In genomic region chr6:99614430-99615161, GRCh38 we compare ENCODE assay signal across 1 cellular context.
A peak's percentile ranks its signal among the peaks of the same experiment; 100 is the strongest.
TF ChIP-seq lines count a peak whose summit lies in the region.

No MANE protein-coding gene starts in this region.

TF ChIP-seq in H1, 55 proteins besides CTCF, POLR2A, EP300 and RAD21 (continued from another document):
- TF ChIP-seq EGR1 (IDR thresholded peaks at IDR 0.05; ENCODE audit: borderline replicate concordance, low read depth, low read length): no peak
- TF ChIP-seq E2F6 (IDR thresholded peaks at IDR 0.05): peak; percentile 86
- TF ChIP-seq CTBP2 (IDR thresholded peaks at IDR 0.05; ENCODE audit: borderline replicate concordance, insufficient read depth, insufficient read length, low read length): no peak
- peak; percentile 98 for TF ChIP-seq SUZ12 (IDR thresholded peaks at IDR 0.05; ENCODE audit: low read length)
- no peak for TF ChIP-seq FOSL1 (IDR thresholded peaks at IDR 0.05; ENCODE audit: insufficient read depth, low read depth, low read length)
- TF ChIP-seq CBX8 (IDR thresholded peaks at IDR 0.05; ENCODE audit: borderline replicate concordance, low read depth, low read length): no peak
- no peak for TF ChIP-seq CEBPB (IDR thresholded peaks at IDR 0.05; ENCODE audit: low read depth, low read length)
- TF ChIP-seq NANOG (IDR thresholded peaks at IDR 0.05; ENCODE audit: insufficient read depth, low read depth, low read length, poor library complexity, severe bottlenecking): no peak
- TF ChIP-seq SRF (IDR thresholded peaks at IDR 0.05; ENCODE audit: low read depth, low read length): no peak
- TF ChIP-seq ATF2 (IDR thresholded peaks at IDR 0.05; ENCODE audit: low read length): no peak
- TF ChIP-seq CBX5 (IDR thresholded peaks at IDR 0.05; ENCODE audit: low read depth, low read length): no peak
- TF ChIP-seq SAP30 (IDR thresholded peaks at IDR 0.05; ENCODE audit: insufficient read depth, insufficient replicate concordance, low read length): no peak
- TF ChIP-seq SP1 (IDR thresholded peaks at IDR 0.05; ENCODE audit: low read depth, low read length): no peak
- TF ChIP-seq CREB1 (IDR thresholded peaks at IDR 0.05): no peak
- no peak for TF ChIP-seq CHD1 (IDR thresholded peaks at IDR 0.05; ENCODE audit: low read depth, low read length)
- TF ChIP-seq HDAC6 (IDR thresholded peaks at IDR 0.05; ENCODE audit: low read depth, low read length): no peak
- TF ChIP-seq RBBP5 (IDR thresholded peaks at IDR 0.05; ENCODE audit: borderline replicate concordance, low read depth, low read length): no peak
- TF ChIP-seq GABPA (IDR thresholded peaks at IDR 0.05; ENCODE audit: borderline replicate concordance, insufficient read depth, low read length): no peak
- TF ChIP-seq POLR2AphosphoS5 (IDR thresholded peaks at IDR 0.05; ENCODE audit: low read depth, low read length): no peak
- TF ChIP-seq MAX (IDR thresholded peaks at IDR 0.05): peak; percentile 33; the same call in 1 of the 2 replicates
- peak; percentile 47 for TF ChIP-seq ASH2L (IDR thresholded peaks at IDR 0.05; ENCODE audit: low read length)
- TF ChIP-seq YY1 (IDR thresholded peaks at IDR 0.05; ENCODE audit: low read depth, low read length): no peak
- TF ChIP-seq NRF1 (IDR thresholded peaks at IDR 0.05; ENCODE audit: low read depth, low read length): no peak
- TF ChIP-seq TEAD4 (IDR thresholded peaks at IDR 0.05; ENCODE audit: low read depth, low read length): no peak
- TF ChIP-seq KDM5A (IDR thresholded peaks at IDR 0.05; ENCODE audit: low read length): no peak
- peak; percentile 96 for TF ChIP-seq EZH2 (IDR thresholded peaks at IDR 0.05; ENCODE audit: low read depth, low read length, severe bottlenecking)
- TF ChIP-seq CHD2 (IDR thresholded peaks at IDR 0.05; ENCODE audit: low read length): no peak
- TF ChIP-seq TCF12 (IDR thresholded peaks at IDR 0.05; ENCODE audit: low read depth, low read length): no peak
- no peak for TF ChIP-seq JUN (IDR thresholded peaks at IDR 0.05; ENCODE audit: low read depth, low read length)
- no peak for TF ChIP-seq SIN3A (conservative IDR thresholded peaks at IDR 0.05 in 1 of 2, IDR thresholded peaks at IDR 0.05 in 1 of 2; ENCODE audit: low read depth in 1 of 2, low read length in 2 of 2)
- no peak for TF ChIP-seq BCL11A (IDR thresholded peaks at IDR 0.05; ENCODE audit: low read depth in 2 of 2, low read length in 2 of 2)
- no peak for TF ChIP-seq TAF7 (optimal IDR thresholded peaks at IDR 0.05; ENCODE audit: borderline replicate concordance, low read depth, low read length)
- no peak for TF ChIP-seq RFX5 (IDR thresholded peaks at IDR 0.05; ENCODE audit: borderline replicate concordance, low read depth, low read length)
- TF ChIP-seq SIRT6 (IDR thresholded peaks at IDR 0.05; ENCODE audit: low read length): no peak
- no peak for TF ChIP-seq SIX5 (IDR thresholded peaks at IDR 0.05; ENCODE audit: low read depth, low read length)
- TF ChIP-seq GTF2F1 (IDR thresholded peaks at IDR 0.05; ENCODE audit: borderline replicate concordance, low read depth, low read length): no peak
- TF ChIP-seq KDM4A (IDR thresholded peaks at IDR 0.05; ENCODE audit: low read depth, low read length, severe bottlenecking): peak; percentile 68
- no peak for TF ChIP-seq BACH1 (IDR thresholded peaks at IDR 0.05; ENCODE audit: low read length)
- no peak for TF ChIP-seq USF2 (IDR thresholded peaks at IDR 0.05; ENCODE audit: low read length)
- TF ChIP-seq POU5F1 (IDR thresholded peaks at IDR 0.05; ENCODE audit: low read depth, low read length): no peak
- no peak for TF ChIP-seq ATF3 (IDR thresholded peaks at IDR 0.05; ENCODE audit: insufficient read depth, low read depth, low read length)
- TF ChIP-seq BRCA1 (IDR thresholded peaks at IDR 0.05; ENCODE audit: low read depth, low read length): no peak
- no peak for TF ChIP-seq HDAC2 (IDR thresholded peaks at IDR 0.05; ENCODE audit: borderline replicate concordance in 1 of 2, low read depth in 2 of 2, low read length in 2 of 2)
- peak; percentile 88 for TF ChIP-seq RNF2 (IDR thresholded peaks at IDR 0.05; ENCODE audit: borderline replicate concordance, low read depth, low read length, missing control alignments, poor library complexity, severe bottlenecking)
- TF ChIP-seq JUND (IDR thresholded peaks at IDR 0.05; ENCODE audit: low read length): no peak
- no peak for TF ChIP-seq RXRA (IDR thresholded peaks at IDR 0.05; ENCODE audit: insufficient read depth, low read depth, low read length)
